In genomic region chr4:112416464-112416863, GRCh38 we compare ENCODE assay signal across 21 cellular contexts.
A peak's percentile ranks its signal among the peaks of the same experiment; 100 is the strongest.
DNase-seq lines count a peak whose midpoint lies in the region; ATAC-seq and TF ChIP-seq lines count a peak whose summit lies in the region.
"Had no signal": no experiment of that assay in that cellular context is flagged by ENCODE, and none has a peak within 500 bp of the region (broad histone marks: within the 10 kb centered on the region; RNA-seq: fewer than 3 reads in every experiment).

No MANE protein-coding gene starts in this region.

- no peak for ATAC-seq in HG02970 (IDR thresholded peaks at IDR 0.05; ENCODE audit: low FRiP score, unreplicated experiment)
- ATAC-seq in stimulated activated effector memory CD8-positive, alpha-beta T cell treated with anti-CD3 and anti-CD28 coated beads, Interleukin-12 subunit alpha, Interleukin-12 subunit beta, amount 100 ng/mL, for 72 hours = no peak
- ATAC-seq in HG02763 (IDR thresholded peaks at IDR 0.05; ENCODE audit: unreplicated experiment) = no peak
- ATAC-seq: Right ventricle myocardium inferior had no signal

- dilution Hi-C loops in mammary epithelial cell (cut with HindIII; ENCODE audit: low sequenced_read_pairs) = no loop called here

- H3K27ac ChIP-seq in mammary epithelial cell (ENCODE audit: insufficient read depth, low read depth, low read length) = no peak overlapping the region
- H3K27ac ChIP-seq: C4-2B, Peyer's patch, SJSA1 had no signal

- no peaks in the 10 kb centered on the region for H3K9me3 Mint-ChIP-seq in stimulated activated effector memory CD8-positive, alpha-beta T cell treated with anti-CD3 and anti-CD28 coated beads, Interleukin-12 subunit alpha, Interleukin-12 subunit beta, amount 100 ng/mL, for 72 hours

- in situ Hi-C loops in mammary epithelial cell (cut with MboI; ENCODE audit: low sequenced_read_pairs in 2 of 2) = no loop called here
- in situ Hi-C loops in GM13977 (cut with MboI; ENCODE audit: low pct_unique_long_range_greater_than_20kb, low sequenced_read_pairs, unreplicated experiment) = no loop called here

- H3K4me2 ChIP-seq in mammary epithelial cell (ENCODE audit: insufficient read depth, low read depth, low read length) = no peak overlapping the region

- no peak for TF ChIP-seq CTCF in mammary epithelial cell (conservative IDR thresholded peaks at IDR 0.05 in 1 of 2, IDR thresholded peaks at IDR 0.05 in 1 of 2; ENCODE audit: extremely low read depth in 1 of 2, insufficient read depth in 1 of 2, low read depth in 1 of 2, low read length in 2 of 2)
- no peak for TF ChIP-seq CTCF in GM13977 (IDR thresholded peaks at IDR 0.05; ENCODE audit: extremely low read depth, insufficient read depth, missing control alignments)

- H3K9ac ChIP-seq in mammary epithelial cell (ENCODE audit: insufficient read depth, low read length) = no peak overlapping the region

- DNase-seq in Daoy (ENCODE audit: low read depth) (peak; percentile 6), M059J (ENCODE audit: low read depth) (peak; percentile 85), mammary epithelial cell (peak; percentile 71), kidney glomerular epithelial cell (lab: John Stamatoyannopoulos, UW) (peak; percentile 35), GM13977 (ENCODE audit: low spot score) (no peak)
- no peak for DNase-seq in stimulated activated effector memory CD8-positive, alpha-beta T cell treated with anti-CD3 and anti-CD28 coated beads, Interleukin-12 subunit alpha, Interleukin-12 subunit beta, amount 100 ng/mL, for 72 hours (ENCODE audit: low spot score in 2 of 2)
- DNase-seq: DMS79, Karpas-422, MM.1S, NCI-H1092, NCI-H1436, NCI-H1930, NCI-H2227 treated with DMSO at 0.1 percent for 48 hours, NCI-H524, NCI-H774, Peyer's patch had no signal

- no peaks in the 10 kb centered on the region for H3K9me3 ChIP-seq in mammary epithelial cell (replicated peaks; ENCODE audit: insufficient read depth, low read length)
- H3K9me3 ChIP-seq: Peyer's patch, SJSA1 had no signal

- H3K4me3 ChIP-seq in mammary epithelial cell (replicated peaks in 1 of 3; ENCODE audit: insufficient read depth in 1 of 3, low read depth in 2 of 3, low read length in 3 of 3) = no peak overlapping the region
- H3K4me3 ChIP-seq: Peyer's patch, SJSA1 had no signal

- no peak overlapping the region for H3K27ac Mint-ChIP-seq in stimulated activated effector memory CD8-positive, alpha-beta T cell treated with anti-CD3 and anti-CD28 coated beads, Interleukin-12 subunit alpha, Interleukin-12 subunit beta, amount 100 ng/mL, for 72 hours

- intact Hi-C loops in mammary epithelial cell (cut with micrococcal nuclease) = no loop called here

- no peaks in the 10 kb centered on the region for H4K20me1 ChIP-seq in mammary epithelial cell (ENCODE audit: insufficient read depth, low read length)

- WGBS in mammary epithelial cell (ENCODE audit: low coverage, missing lambda C conversion rate) = 38% methylated on average over 3 of the region's 3 CpGs

- no TSS peak for BruUV-seq in mammary epithelial cell (replicated peaks; lab: Mats Ljungman, UMichigan)

- no peaks in the 10 kb centered on the region for H3K27me3 ChIP-seq in mammary epithelial cell (ENCODE audit: insufficient read depth, low read length)
- H3K27me3 ChIP-seq: Peyer's patch, SJSA1 had no signal

- H3K36me3 ChIP-seq in mammary epithelial cell (ENCODE audit: insufficient read depth, low read length) = no peaks in the 10 kb centered on the region
- H3K36me3 ChIP-seq: SJSA1 had no signal

- H3K79me2 ChIP-seq in mammary epithelial cell (ENCODE audit: insufficient read depth, low read length) = no peaks in the 10 kb centered on the region

- H3K4me1 ChIP-seq in mammary epithelial cell (ENCODE audit: insufficient read depth, low read length) = peaks cover 6% of the 10 kb centered on the region
- H3K4me1 ChIP-seq: Peyer's patch, SJSA1 had no signal

- peaks cover 7% of the 10 kb centered on the region for H3K36me3 Mint-ChIP-seq in stimulated activated effector memory CD8-positive, alpha-beta T cell treated with anti-CD3 and anti-CD28 coated beads, Interleukin-12 subunit alpha, Interleukin-12 subunit beta, amount 100 ng/mL, for 72 hours

- H2AFZ ChIP-seq in mammary epithelial cell (ENCODE audit: low read depth, low read length) = no peak overlapping the region

- CTCF ChIA-PET in mammary epithelial cell (lab: Charles Lee; ENCODE audit: low non-redundant PET) = no interaction called here

- H3K4me1 Mint-ChIP-seq in stimulated activated effector memory CD8-positive, alpha-beta T cell treated with anti-CD3 and anti-CD28 coated beads, Interleukin-12 subunit alpha, Interleukin-12 subunit beta, amount 100 ng/mL, for 72 hours = no peaks in the 10 kb centered on the region

- H3K4me3 Mint-ChIP-seq in stimulated activated effector memory CD8-positive, alpha-beta T cell treated with anti-CD3 and anti-CD28 coated beads, Interleukin-12 subunit alpha, Interleukin-12 subunit beta, amount 100 ng/mL, for 72 hours = no peak overlapping the region

Comparison
In these comparisons a context has a peak if more than half of its experiments do, and no peak if none do; other contexts are left out.
1. DNase-seq: peak in Daoy (single experiment), M059J (single experiment), mammary epithelial cell (single experiment) and kidney glomerular epithelial cell (single experiment); none in GM13977 (single experiment) and stimulated activated effector memory CD8-positive, alpha-beta T cell treated with anti-CD3 and anti-CD28 coated beads, Interleukin-12 subunit alpha, Interleukin-12 subunit beta, amount 100 ng/mL, for 72 hours (0 of 2).